In the genomic region with DNA sequence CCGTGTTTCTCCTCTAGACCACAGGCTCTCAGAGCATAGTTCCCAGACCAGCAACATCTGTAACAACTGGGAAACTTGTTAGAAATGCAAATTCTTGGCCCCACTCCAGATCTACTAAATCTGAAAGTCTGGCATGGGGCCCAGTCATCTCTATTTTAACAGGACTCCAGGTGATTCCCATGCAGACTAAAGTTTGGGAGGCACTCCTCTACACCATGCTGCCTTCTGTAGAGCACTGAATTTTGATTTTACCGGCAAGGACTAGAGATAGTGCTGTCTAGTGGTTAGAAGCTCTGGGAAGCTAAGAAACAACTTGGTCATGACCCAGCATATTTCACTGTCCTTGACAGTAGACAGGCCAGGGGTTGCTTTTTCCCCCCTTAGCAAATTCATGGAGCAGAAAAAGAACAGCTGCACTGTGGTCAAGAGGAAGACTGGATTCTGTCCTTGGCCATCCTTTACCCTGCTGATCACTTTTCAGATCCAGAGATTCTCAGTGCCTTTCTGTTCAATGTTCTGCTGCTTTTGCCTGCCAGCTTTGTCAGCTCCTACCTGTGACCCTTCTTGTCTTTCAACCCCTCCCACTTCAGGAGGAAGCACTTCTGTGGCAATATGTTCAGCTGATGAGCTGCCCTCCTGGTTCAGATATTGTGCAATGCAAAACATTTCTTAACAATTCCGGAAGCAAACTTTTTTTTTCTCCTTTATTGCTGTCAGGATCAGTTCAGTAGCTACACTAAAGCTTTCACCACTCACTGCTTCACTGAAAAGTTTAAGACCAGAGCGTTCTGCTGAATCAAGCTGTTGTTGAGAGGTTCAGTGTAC, we compare ENCODE assay signal across 1 cellular context.
TF ChIP-seq lines count a peak whose summit lies in the region.

No MANE protein-coding gene starts in this region.

TF ChIP-seq in K562, 482 proteins besides CTCF, POLR2A, EP300 and RAD21 (continued from another document and continues in another):
- TF ChIP-seq ELF2 (CRISPR knock-in tag; IDR thresholded peaks at IDR 0.05) = peak; percentile 52; the same call in 1 of the 2 replicates
- TF ChIP-seq, protein P1, sequence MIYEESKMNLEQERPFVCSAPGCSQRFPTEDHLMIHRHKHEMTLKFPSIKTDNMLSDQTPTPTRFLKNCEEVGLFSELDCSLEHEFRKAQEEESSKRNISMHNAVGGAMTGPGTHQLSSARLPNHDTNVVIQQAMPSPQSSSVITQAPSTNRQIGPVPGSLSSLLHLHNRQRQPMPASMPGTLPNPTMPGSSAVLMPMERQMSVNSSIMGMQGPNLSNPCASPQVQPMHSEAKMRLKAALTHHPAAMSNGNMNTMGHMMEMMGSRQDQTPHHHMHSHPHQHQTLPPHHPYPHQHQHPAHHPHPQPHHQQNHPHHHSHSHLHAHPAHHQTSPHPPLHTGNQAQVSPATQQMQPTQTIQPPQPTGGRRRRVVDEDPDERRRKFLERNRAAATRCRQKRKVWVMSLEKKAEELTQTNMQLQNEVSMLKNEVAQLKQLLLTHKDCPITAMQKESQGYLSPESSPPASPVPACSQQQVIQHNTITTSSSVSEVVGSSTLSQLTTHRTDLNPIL (CRISPR knock-in tag; IDR thresholded peaks at IDR 0.05) = no peak
- TF ChIP-seq, protein P2, sequence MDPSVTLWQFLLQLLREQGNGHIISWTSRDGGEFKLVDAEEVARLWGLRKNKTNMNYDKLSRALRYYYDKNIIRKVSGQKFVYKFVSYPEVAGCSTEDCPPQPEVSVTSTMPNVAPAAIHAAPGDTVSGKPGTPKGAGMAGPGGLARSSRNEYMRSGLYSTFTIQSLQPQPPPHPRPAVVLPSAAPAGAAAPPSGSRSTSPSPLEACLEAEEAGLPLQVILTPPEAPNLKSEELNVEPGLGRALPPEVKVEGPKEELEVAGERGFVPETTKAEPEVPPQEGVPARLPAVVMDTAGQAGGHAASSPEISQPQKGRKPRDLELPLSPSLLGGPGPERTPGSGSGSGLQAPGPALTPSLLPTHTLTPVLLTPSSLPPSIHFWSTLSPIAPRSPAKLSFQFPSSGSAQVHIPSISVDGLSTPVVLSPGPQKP (CRISPR knock-in tag; IDR thresholded peaks at IDR 0.05) = no peak
- peak; percentile 13; the same call in 1 of the 2 replicates for TF ChIP-seq TCF3 (CRISPR knock-in tag; IDR thresholded peaks at IDR 0.05)
- no peak for TF ChIP-seq RFX1 (IDR thresholded peaks at IDR 0.05)
- TF ChIP-seq ZNF384 (IDR thresholded peaks at IDR 0.05; ENCODE audit: low read depth, low read length) = peak; percentile 89
- no peak for TF ChIP-seq KLF6 (CRISPR knock-in tag; IDR thresholded peaks at IDR 0.05; ENCODE audit: borderline replicate concordance)
- TF ChIP-seq GATA2 (CRISPR knock-in tag; IDR thresholded peaks at IDR 0.05) = peak; percentile 48; the same call in 1 of the 2 replicates
- TF ChIP-seq ZBTB8A (IDR thresholded peaks at IDR 0.05; ENCODE audit: partially characterized antibody) = no peak
- TF ChIP-seq CTBP1 (IDR thresholded peaks at IDR 0.05; ENCODE audit: borderline replicate concordance) = peak; percentile 36; the same call in 1 of the 2 replicates
- TF ChIP-seq, protein P3, sequence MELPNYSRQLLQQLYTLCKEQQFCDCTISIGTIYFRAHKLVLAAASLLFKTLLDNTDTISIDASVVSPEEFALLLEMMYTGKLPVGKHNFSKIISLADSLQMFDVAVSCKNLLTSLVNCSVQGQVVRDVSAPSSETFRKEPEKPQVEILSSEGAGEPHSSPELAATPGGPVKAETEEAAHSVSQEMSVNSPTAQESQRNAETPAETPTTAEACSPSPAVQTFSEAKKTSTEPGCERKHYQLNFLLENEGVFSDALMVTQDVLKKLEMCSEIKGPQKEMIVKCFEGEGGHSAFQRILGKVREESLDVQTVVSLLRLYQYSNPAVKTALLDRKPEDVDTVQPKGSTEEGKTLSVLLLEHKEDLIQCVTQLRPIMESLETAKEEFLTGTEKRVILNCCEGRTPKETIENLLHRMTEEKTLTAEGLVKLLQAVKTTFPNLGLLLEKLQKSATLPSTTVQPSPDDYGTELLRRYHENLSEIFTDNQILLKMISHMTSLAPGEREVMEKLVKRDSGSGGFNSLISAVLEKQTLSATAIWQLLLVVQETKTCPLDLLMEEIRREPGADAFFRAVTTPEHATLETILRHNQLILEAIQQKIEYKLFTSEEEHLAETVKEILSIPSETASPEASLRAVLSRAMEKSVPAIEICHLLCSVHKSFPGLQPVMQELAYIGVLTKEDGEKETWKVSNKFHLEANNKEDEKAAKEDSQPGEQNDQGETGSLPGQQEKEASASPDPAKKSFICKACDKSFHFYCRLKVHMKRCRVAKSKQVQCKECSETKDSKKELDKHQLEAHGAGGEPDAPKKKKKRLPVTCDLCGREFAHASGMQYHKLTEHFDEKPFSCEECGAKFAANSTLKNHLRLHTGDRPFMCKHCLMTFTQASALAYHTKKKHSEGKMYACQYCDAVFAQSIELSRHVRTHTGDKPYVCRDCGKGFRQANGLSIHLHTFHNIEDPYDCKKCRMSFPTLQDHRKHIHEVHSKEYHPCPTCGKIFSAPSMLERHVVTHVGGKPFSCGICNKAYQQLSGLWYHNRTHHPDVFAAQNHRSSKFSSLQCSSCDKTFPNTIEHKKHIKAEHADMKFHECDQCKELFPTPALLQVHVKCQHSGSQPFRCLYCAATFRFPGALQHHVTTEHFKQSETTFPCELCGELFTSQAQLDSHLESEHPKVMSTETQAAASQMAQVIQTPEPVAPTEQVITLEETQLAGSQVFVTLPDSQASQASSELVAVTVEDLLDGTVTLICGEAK (IDR thresholded peaks at IDR 0.05) = peak; percentile 53; the same call in 1 of the 2 replicates
- TF ChIP-seq, protein P3 (CRISPR knock-in tag; IDR thresholded peaks at IDR 0.05) = no peak
- peak; percentile 55 for TF ChIP-seq ESRRA (IDR thresholded peaks at IDR 0.05; ENCODE audit: borderline replicate concordance, low read depth)
- no peak for TF ChIP-seq HMGN3 (IDR thresholded peaks at IDR 0.05; ENCODE audit: borderline replicate concordance, extremely low read depth, insufficient read length, low read depth, low read length)
- TF ChIP-seq NCOA2 (IDR thresholded peaks at IDR 0.05; ENCODE audit: partially characterized antibody in 2 of 2) = no peak
- TF ChIP-seq ETV1 (tag; conservative IDR thresholded peaks at IDR 0.05; ENCODE audit: low read depth) = peak; percentile 96
- TF ChIP-seq, protein P4, sequence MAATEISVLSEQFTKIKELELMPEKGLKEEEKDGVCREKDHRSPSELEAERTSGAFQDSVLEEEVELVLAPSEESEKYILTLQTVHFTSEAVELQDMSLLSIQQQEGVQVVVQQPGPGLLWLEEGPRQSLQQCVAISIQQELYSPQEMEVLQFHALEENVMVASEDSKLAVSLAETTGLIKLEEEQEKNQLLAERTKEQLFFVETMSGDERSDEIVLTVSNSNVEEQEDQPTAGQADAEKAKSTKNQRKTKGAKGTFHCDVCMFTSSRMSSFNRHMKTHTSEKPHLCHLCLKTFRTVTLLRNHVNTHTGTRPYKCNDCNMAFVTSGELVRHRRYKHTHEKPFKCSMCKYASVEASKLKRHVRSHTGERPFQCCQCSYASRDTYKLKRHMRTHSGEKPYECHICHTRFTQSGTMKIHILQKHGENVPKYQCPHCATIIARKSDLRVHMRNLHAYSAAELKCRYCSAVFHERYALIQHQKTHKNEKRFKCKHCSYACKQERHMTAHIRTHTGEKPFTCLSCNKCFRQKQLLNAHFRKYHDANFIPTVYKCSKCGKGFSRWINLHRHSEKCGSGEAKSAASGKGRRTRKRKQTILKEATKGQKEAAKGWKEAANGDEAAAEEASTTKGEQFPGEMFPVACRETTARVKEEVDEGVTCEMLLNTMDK (IDR thresholded peaks at IDR 0.05; ENCODE audit: borderline replicate concordance, insufficient read depth, low read depth, low read length, poor library complexity, severe bottlenecking) = no peak
- no peak for TF ChIP-seq ZNF76 (CRISPR knock-in tag; IDR thresholded peaks at IDR 0.05; ENCODE audit: borderline replicate concordance)
- TF ChIP-seq PHB (CRISPR knock-in tag; IDR thresholded peaks at IDR 0.05) = no peak
- TF ChIP-seq ZNF316 (IDR thresholded peaks at IDR 0.05) = peak; percentile 83
- TF ChIP-seq TEAD4 (IDR thresholded peaks at IDR 0.05; ENCODE audit: low read length) = peak; percentile 22; the same call in 1 of the 2 replicates
- TF ChIP-seq TEAD4 (CRISPR knock-in tag; IDR thresholded peaks at IDR 0.05; ENCODE audit: borderline replicate concordance) = no peak
- TF ChIP-seq ZFPM2 (CRISPR knock-in tag; IDR thresholded peaks at IDR 0.05) = no peak
- TF ChIP-seq, protein P5, sequence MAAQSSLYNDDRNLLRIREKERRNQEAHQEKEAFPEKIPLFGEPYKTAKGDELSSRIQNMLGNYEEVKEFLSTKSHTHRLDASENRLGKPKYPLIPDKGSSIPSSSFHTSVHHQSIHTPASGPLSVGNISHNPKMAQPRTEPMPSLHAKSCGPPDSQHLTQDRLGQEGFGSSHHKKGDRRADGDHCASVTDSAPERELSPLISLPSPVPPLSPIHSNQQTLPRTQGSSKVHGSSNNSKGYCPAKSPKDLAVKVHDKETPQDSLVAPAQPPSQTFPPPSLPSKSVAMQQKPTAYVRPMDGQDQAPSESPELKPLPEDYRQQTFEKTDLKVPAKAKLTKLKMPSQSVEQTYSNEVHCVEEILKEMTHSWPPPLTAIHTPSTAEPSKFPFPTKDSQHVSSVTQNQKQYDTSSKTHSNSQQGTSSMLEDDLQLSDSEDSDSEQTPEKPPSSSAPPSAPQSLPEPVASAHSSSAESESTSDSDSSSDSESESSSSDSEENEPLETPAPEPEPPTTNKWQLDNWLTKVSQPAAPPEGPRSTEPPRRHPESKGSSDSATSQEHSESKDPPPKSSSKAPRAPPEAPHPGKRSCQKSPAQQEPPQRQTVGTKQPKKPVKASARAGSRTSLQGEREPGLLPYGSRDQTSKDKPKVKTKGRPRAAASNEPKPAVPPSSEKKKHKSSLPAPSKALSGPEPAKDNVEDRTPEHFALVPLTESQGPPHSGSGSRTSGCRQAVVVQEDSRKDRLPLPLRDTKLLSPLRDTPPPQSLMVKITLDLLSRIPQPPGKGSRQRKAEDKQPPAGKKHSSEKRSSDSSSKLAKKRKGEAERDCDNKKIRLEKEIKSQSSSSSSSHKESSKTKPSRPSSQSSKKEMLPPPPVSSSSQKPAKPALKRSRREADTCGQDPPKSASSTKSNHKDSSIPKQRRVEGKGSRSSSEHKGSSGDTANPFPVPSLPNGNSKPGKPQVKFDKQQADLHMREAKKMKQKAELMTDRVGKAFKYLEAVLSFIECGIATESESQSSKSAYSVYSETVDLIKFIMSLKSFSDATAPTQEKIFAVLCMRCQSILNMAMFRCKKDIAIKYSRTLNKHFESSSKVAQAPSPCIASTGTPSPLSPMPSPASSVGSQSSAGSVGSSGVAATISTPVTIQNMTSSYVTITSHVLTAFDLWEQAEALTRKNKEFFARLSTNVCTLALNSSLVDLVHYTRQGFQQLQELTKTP (IDR thresholded peaks at IDR 0.05; ENCODE audit: low read depth in 1 of 2, partially characterized antibody in 2 of 2) = peak in 1 of 2 experiments; percentile 68
- TF ChIP-seq MEIS2 (IDR thresholded peaks at IDR 0.05; ENCODE audit: partially characterized antibody) = peak; percentile 49
- TF ChIP-seq XRCC3 (IDR thresholded peaks at IDR 0.05) = no peak
- TF ChIP-seq NEUROD1 (IDR thresholded peaks at IDR 0.05; ENCODE audit: borderline replicate concordance, low read depth, low read length, partially characterized antibody) = no peak
- peak in 1 of 2 experiments; percentile 71; a peak in 1 of 4 replicates for TF ChIP-seq RCOR1 (IDR thresholded peaks at IDR 0.05; ENCODE audit: borderline replicate concordance in 1 of 2, low read depth in 2 of 2, low read length in 2 of 2)
- TF ChIP-seq, protein P6, sequence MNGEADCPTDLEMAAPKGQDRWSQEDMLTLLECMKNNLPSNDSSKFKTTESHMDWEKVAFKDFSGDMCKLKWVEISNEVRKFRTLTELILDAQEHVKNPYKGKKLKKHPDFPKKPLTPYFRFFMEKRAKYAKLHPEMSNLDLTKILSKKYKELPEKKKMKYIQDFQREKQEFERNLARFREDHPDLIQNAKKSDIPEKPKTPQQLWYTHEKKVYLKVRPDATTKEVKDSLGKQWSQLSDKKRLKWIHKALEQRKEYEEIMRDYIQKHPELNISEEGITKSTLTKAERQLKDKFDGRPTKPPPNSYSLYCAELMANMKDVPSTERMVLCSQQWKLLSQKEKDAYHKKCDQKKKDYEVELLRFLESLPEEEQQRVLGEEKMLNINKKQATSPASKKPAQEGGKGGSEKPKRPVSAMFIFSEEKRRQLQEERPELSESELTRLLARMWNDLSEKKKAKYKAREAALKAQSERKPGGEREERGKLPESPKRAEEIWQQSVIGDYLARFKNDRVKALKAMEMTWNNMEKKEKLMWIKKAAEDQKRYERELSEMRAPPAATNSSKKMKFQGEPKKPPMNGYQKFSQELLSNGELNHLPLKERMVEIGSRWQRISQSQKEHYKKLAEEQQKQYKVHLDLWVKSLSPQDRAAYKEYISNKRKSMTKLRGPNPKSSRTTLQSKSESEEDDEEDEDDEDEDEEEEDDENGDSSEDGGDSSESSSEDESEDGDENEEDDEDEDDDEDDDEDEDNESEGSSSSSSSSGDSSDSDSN (IDR thresholded peaks at IDR 0.05; ENCODE audit: borderline replicate concordance in 1 of 2, low read depth in 2 of 2, low read length in 2 of 2) = no peak
- peak; percentile 62 for TF ChIP-seq BACH1 (tag; IDR thresholded peaks at IDR 0.05)
- no peak for TF ChIP-seq RBFOX2 (IDR thresholded peaks at IDR 0.05; ENCODE audit: low read depth, low read length)
- TF ChIP-seq ELF1 (tag; IDR thresholded peaks at IDR 0.05) = peak; percentile 73
- TF ChIP-seq RNF2 (IDR thresholded peaks at IDR 0.05) = 0 out of 2 replicates have a peak, but pooled peaks have one; percentile 18
